ENCODE assay signal across 17 cellular contexts in genomic region chr14:69014829-69015259, GRCh38. TPM values are rescaled to one million over a fixed set of nuclear protein-coding genes. Genes with fewer than 3 reads are reported as not detected.
DNase-seq lines count a peak whose midpoint lies in the region; ATAC-seq and TF ChIP-seq lines count a peak whose summit lies in the region.
"Had no signal": no experiment of that assay in that cellular context is flagged by ENCODE, and none has a peak within 500 bp of the region (broad histone marks: within the 10 kb centered on the region; RNA-seq: fewer than 3 reads in every experiment).

No MANE protein-coding gene starts in this region.

- H3K9me3 ChIP-seq in PC-3 (ENCODE audit: low read length): no peaks in the 10 kb centered on the region
- H3K9me3 ChIP-seq in smooth muscle cell (replicated peaks; ENCODE audit: low read depth): no peaks in the 10 kb centered on the region
- H3K9me3 ChIP-seq: BLaER1, esophagus squamous epithelium, heart right ventricle, transverse colon had no signal

- H2AFZ ChIP-seq in PC-3 (ENCODE audit: low read length) (peak overlapping the region; percentile 40; the same call in 1 of the 2 replicates), smooth muscle cell (ENCODE audit: low read depth) (no peak overlapping the region)

- no peak overlapping the region for H3K9ac ChIP-seq in PC-3 (ENCODE audit: low read length)
- H3K9ac ChIP-seq in smooth muscle cell (ENCODE audit: low read depth): no peak overlapping the region
- H3K9ac ChIP-seq: BLaER1 had no signal

- no peak overlapping the region for H3K4me3 ChIP-seq in PC-3 (ENCODE audit: low read length)
- no peak overlapping the region for H3K4me3 ChIP-seq in epithelial cell of esophagus (ENCODE audit: low read length)
- H3K4me3 ChIP-seq in smooth muscle cell: no peak overlapping the region
- H3K4me3 ChIP-seq: BLaER1, esophagus squamous epithelium, heart right ventricle, transverse colon had no signal

- H3K4me2 ChIP-seq in PC-3 (ENCODE audit: low read length) (peak overlapping the region; percentile 52), smooth muscle cell (no peak overlapping the region)

- no peaks in the 10 kb centered on the region for H3K9me2 ChIP-seq in PC-3 (replicated peaks; ENCODE audit: low read length)

- H4K20me1 ChIP-seq in PC-3 (ENCODE audit: low read length): no peaks in the 10 kb centered on the region
- no peaks in the 10 kb centered on the region for H4K20me1 ChIP-seq in smooth muscle cell (ENCODE audit: low read depth)
- H4K20me1 ChIP-seq: BLaER1 had no signal

- H3K27ac ChIP-seq in PC-3 (ENCODE audit: low read length): peak overlapping the region; percentile 30
- peak overlapping the region; percentile 67 for H3K27ac ChIP-seq in smooth muscle cell (ENCODE audit: low read depth)
- H3K27ac ChIP-seq: BLaER1, esophagus squamous epithelium had no signal

- peak; percentile 39 for ATAC-seq in PC-3
- no peak for ATAC-seq in GM21526 (IDR thresholded peaks at IDR 0.05; ENCODE audit: low FRiP score, unreplicated experiment)

- WGBS in smooth muscle cell (ENCODE audit: low lambda C conversion rate): 69% methylated on average over 6 of the region's 6 CpGs

- CTCF ChIA-PET in PC-3 (lab: Charles Lee): no interaction called here

- no peak for TF ChIP-seq CTCF in PC-3 (conservative IDR thresholded peaks at IDR 0.05; ENCODE audit: low read depth, low read length)
- TF ChIP-seq CTCF in epithelial cell of esophagus (IDR thresholded peaks at IDR 0.05; ENCODE audit: insufficient read depth, low read depth, low read length, missing control alignments): no peak
- no peak for TF ChIP-seq CTCF in smooth muscle cell (IDR thresholded peaks at IDR 0.05; ENCODE audit: borderline replicate concordance, insufficient read depth, poor library complexity, severe bottlenecking)

- H3K4me1 ChIP-seq in PC-3 (ENCODE audit: insufficient read depth, low read length) (peaks cover 30% of the 10 kb centered on the region), smooth muscle cell (ENCODE audit: low read depth) (peaks cover 9% of the 10 kb centered on the region)
- H3K4me1 ChIP-seq: esophagus squamous epithelium had no signal

- H3K27me3 ChIP-seq in PC-3 (ENCODE audit: low read length): no peaks in the 10 kb centered on the region
- no peaks in the 10 kb centered on the region for H3K27me3 ChIP-seq in smooth muscle cell (ENCODE audit: low read depth)
- H3K27me3 ChIP-seq: BLaER1, esophagus squamous epithelium, heart right ventricle, transverse colon had no signal

- H3F3A ChIP-seq in PC-3 (ENCODE audit: low read length, unreplicated experiment) (no peaks in the 10 kb centered on the region), smooth muscle cell (ENCODE audit: low read depth) (peaks cover 2% of the 10 kb centered on the region)

- DNase-seq in DMS53 (lab: John Stamatoyannopoulos, UW): peak; percentile 15
- DNase-seq in DMS53 treated with DMSO at 0.1 percent for 48 hours (lab: John Stamatoyannopoulos, UW; ENCODE audit: unreplicated experiment): no peak
- peak; percentile 55 for DNase-seq in PC-3
- peak; percentile 48 for DNase-seq in epithelial cell of esophagus (ENCODE audit: low read depth)
- DNase-seq in smooth muscle cell (lab: John Stamatoyannopoulos, UW; ENCODE audit: unreplicated experiment): no peak
- DNase-seq in foreskin melanocyte: no peak
- no peak for DNase-seq in germinal center (ENCODE audit: low spot score)
- DNase-seq: 8988T; activated gamma-delta T cell; DMS153; esophagus squamous epithelium; heart right ventricle; NCI-H2029; stimulated activated naive CD4-positive, alpha-beta T cell treated with Interleukin-2 at 50 U/mL for 16 hours had no signal

- intact Hi-C loops in PC-3 (cut with micrococcal nuclease): loop anchor here (2.0 kb wide), 1 partner anchor 64 kb away; no protein-coding TSS in a partner anchor

- BruUV-seq in PC-3 (replicated peaks; lab: Mats Ljungman, UMichigan): no TSS peak

- POLR2A ChIA-PET in PC-3 (lab: Charles Lee; ENCODE audit: unreplicated experiment): interaction anchor here (0.5 kb wide), 1 partner anchor 184 kb away, joined by 3 read pairs; no protein-coding TSS in a partner anchor

- H3K79me2 ChIP-seq in PC-3 (ENCODE audit: low read length): no peaks in the 10 kb centered on the region
- H3K79me2 ChIP-seq in smooth muscle cell (ENCODE audit: low read depth): no peaks in the 10 kb centered on the region

- H3K36me3 ChIP-seq in PC-3 (ENCODE audit: low read depth, low read length) (no peaks in the 10 kb centered on the region), smooth muscle cell (ENCODE audit: low read depth) (no peaks in the 10 kb centered on the region)
- H3K36me3 ChIP-seq: BLaER1, esophagus squamous epithelium, heart right ventricle, transverse colon had no signal

RNA-seq across cellular contexts. Expression of gene ACTN1, which starts 35.7 kb away (rescaled TPM):
- total RNA-seq in PC-3 (2014; rRNA removed) (303 and 400 TPM in 2 replicates), smooth muscle cell (361 and 422 TPM in 2 replicates)
- 741 and 806 TPM in 2 replicates for polyA plus RNA-seq in smooth muscle cell

Comparison
In these comparisons a context has a peak if more than half of its experiments do, and no peak if none do; other contexts are left out.
1. DNase-seq: peak in DMS53 (single experiment), PC-3 (single experiment) and epithelial cell of esophagus (single experiment); none in DMS53 treated with DMSO at 0.1 percent for 48 hours (single experiment), smooth muscle cell (single experiment), foreskin melanocyte (single experiment) and germinal center (single experiment).